ENCODE assay signal across 13 cellular contexts in genomic region chr12:121980211-121980891, GRCh38. TPM values are rescaled to one million over a fixed set of nuclear protein-coding genes. Genes with fewer than 3 reads are reported as not detected.
DNase-seq lines count a peak whose midpoint lies in the region; ATAC-seq and TF ChIP-seq lines count a peak whose summit lies in the region.
"Had no signal": no experiment of that assay in that cellular context is flagged by ENCODE, and none has a peak within 500 bp of the region (broad histone marks: within the 10 kb centered on the region; RNA-seq: fewer than 3 reads in every experiment).

No MANE protein-coding gene starts in this region.

- H3K4me2 ChIP-seq in OCI-LY7 (ENCODE audit: low read length) = peak overlapping the region; percentile 74
- H3K4me2 ChIP-seq: neural progenitor cell had no signal

- H3K9me2 ChIP-seq in OCI-LY7 (ENCODE audit: insufficient read depth, low read length) = no peaks in the 10 kb centered on the region

- ATAC-seq in GM21723 (IDR thresholded peaks at IDR 0.05; ENCODE audit: unreplicated experiment) = peak; percentile 43
- ATAC-seq: T-cell had no signal

- no peak for TF ChIP-seq CTCF in GM06990 (IDR thresholded peaks at IDR 0.05; ENCODE audit: insufficient read depth, low read length, poor library complexity, severe bottlenecking)
- 0 out of 2 replicates have a peak, but pooled peaks have one; percentile 11 for TF ChIP-seq CTCF in OCI-LY7 (conservative IDR thresholded peaks at IDR 0.05; ENCODE audit: low read length)

- H3K4me1 ChIP-seq in OCI-LY7 (ENCODE audit: insufficient read depth, low read length, poor library complexity, severe bottlenecking) = peaks cover 74% of the 10 kb centered on the region

- H3K27me3 ChIP-seq in GM06990 (replicated peaks; ENCODE audit: control insufficient read depth, insufficient read depth, low read length) = no peaks in the 10 kb centered on the region; the same call in 1 of the 2 replicates
- H3K27me3 ChIP-seq: dorsolateral prefrontal cortex, neural progenitor cell had no signal

- no peak overlapping the region for H2AFZ ChIP-seq in OCI-LY7 (ENCODE audit: low read length)
- H2AFZ ChIP-seq: neural progenitor cell had no signal

- H3K36me3 ChIP-seq in GM06990 (ENCODE audit: control insufficient read depth, insufficient read depth, low read length) = no peaks in the 10 kb centered on the region
- peaks cover 5% of the 10 kb centered on the region; the same call in 1 of the 2 replicates for H3K36me3 ChIP-seq in OCI-LY7 (ENCODE audit: insufficient read depth, low read length)
- H3K36me3 ChIP-seq: neural progenitor cell had no signal

- H3K9me3 ChIP-seq in OCI-LY7 (ENCODE audit: low read length) = no peaks in the 10 kb centered on the region

- POLR2A ChIA-PET in OCI-LY7 (lab: Charles Lee) = interaction anchor here (0.6 to 8.3 kb wide), 12 partner anchors 10 to 624 kb away, joined by 3 to 187 read pairs (median 3); no protein-coding TSS in a partner anchor

- peak overlapping the region; percentile 99 for H3K27ac ChIP-seq in OCI-LY7 (ENCODE audit: low read depth, low read length, poor library complexity, severe bottlenecking)
- H3K27ac ChIP-seq: dorsolateral prefrontal cortex, neural progenitor cell had no signal

- DNase-seq in GM06990 (ENCODE audit: extremely low read depth, insufficient read length) (peak; percentile 68), OCI-LY7 (ENCODE audit: low spot score) (peak; percentile 98), left kidney (ENCODE audit: low read depth, low spot score) (peak; percentile 78), GM03348 (ENCODE audit: low spot score) (no peak), NCI-H524 (lab: John Stamatoyannopoulos, UW) (no peak), NCI-H2171 treated with DMSO at 0.1 percent for 48 hours (lab: John Stamatoyannopoulos, UW) (no peak), NCI-H526 treated with DMSO at 0.1 percent for 48 hours (lab: John Stamatoyannopoulos, UW) (no peak)
- DNase-seq: NCI-H2029; stimulated activated CD4-positive, alpha-beta T cell treated with anti-CD3 and anti-CD28 coated beads, Interleukin-4, amount 100 ng/mL, for 4 hours had no signal

- H4K20me1 ChIP-seq in OCI-LY7 (ENCODE audit: insufficient read depth, low read length) = no peaks in the 10 kb centered on the region

- TSS peak; percentile 87 for BruUV-seq in OCI-LY7 (replicated peaks; lab: Mats Ljungman, UMichigan)

- H3K4me3 ChIP-seq in GM06990 (replicated peaks; ENCODE audit: low read depth, low read length) = no peak overlapping the region
- H3K4me3 ChIP-seq in OCI-LY7 (ENCODE audit: low read depth, low read length, poor library complexity, severe bottlenecking) = peak overlapping the region; percentile 38
- H3K4me3 ChIP-seq: dorsolateral prefrontal cortex, neural progenitor cell had no signal

- CTCF ChIA-PET in OCI-LY7 (lab: Charles Lee; ENCODE audit: unreplicated experiment) = interaction anchor here (1.0 kb wide), 2 partner anchors 26 to 30 kb away, joined by 3 to 4 read pairs; no protein-coding TSS in a partner anchor

- intact Hi-C loops in OCI-LY7 (cut with micrococcal nuclease; ENCODE audit: unreplicated experiment) = loop anchor here (1.0 to 2.0 kb wide), 5 partner anchors 24 to 178 kb away; partner anchors contain the start of gene CFAP251

- peaks cover 3% of the 10 kb centered on the region; the same call in 1 of the 2 replicates for H3K79me2 ChIP-seq in OCI-LY7 (ENCODE audit: insufficient read depth, low read depth, low read length)

RNA-seq across cellular contexts. Expression of gene BCL7A, which starts 41.3 kb away (rescaled TPM):
- total RNA-seq in OCI-LY7 (2014; rRNA removed; shearing (Covaris generic)) = 66.2 and 76.2 TPM in 2 replicates
- total RNA-seq in OCI-LY7 (2022) = 84.7 and 100 TPM in 2 replicates

Comparison
In these comparisons a context has a peak if more than half of its experiments do, and no peak if none do; other contexts are left out.
1. DNase-seq: peak in GM06990 (single experiment), OCI-LY7 (single experiment) and left kidney (single experiment); none in GM03348 (single experiment), NCI-H524 (0 of 2), NCI-H2171 treated with DMSO at 0.1 percent for 48 hours (single experiment) and NCI-H526 treated with DMSO at 0.1 percent for 48 hours (single experiment).